In the genomic region with DNA sequence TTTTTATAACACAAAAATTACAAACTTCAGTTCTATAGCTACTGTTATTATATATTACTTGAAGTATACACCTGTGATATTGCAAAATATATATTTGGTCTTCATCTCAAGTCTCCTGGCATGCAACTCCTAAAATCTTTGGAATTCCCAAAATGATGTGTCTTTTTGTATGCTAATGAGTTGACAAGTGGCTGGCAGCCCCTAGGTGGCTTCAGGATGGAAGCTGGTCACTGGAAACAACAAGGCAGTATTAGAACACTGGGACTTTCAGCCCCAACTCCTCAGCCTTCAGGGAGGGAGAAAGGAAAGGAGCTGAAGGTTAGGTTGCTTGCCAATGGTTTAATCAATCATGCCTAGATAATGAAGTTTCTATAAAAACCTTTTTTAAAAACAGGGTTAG, we compare ENCODE assay signal across 16 cellular contexts.
DNase-seq lines count a peak whose midpoint lies in the region; ATAC-seq and TF ChIP-seq lines count a peak whose summit lies in the region.
"Had no signal": no experiment of that assay in that cellular context is flagged by ENCODE, and none has a peak within 500 bp of the region (broad histone marks: within the 10 kb centered on the region; RNA-seq: fewer than 3 reads in every experiment).

No MANE protein-coding gene starts in this region.

- H3K23me2 ChIP-seq in H9 (ENCODE audit: insufficient read length, low read depth, low read length, poor library complexity, severe bottlenecking), result no peaks in the 10 kb centered on the region

- H3K4ac ChIP-seq in H9 (ENCODE audit: low read depth, low read length), result no peak overlapping the region

- no peak overlapping the region for H3K14ac ChIP-seq in H9 (ENCODE audit: insufficient read depth, low read length)

- peaks cover 7% of the 10 kb centered on the region; the same call in 1 of the 2 replicates for H3K4me1 ChIP-seq in H9 (ENCODE audit: insufficient read depth, low read length)
- H3K4me1 ChIP-seq: BLaER1 treated with 17β-estradiol and CSF1 and Interleukin-3, amounts not matched to agents 10 nM and 100 nM had no signal

- no peak overlapping the region for H2BK12ac ChIP-seq in H9 (ENCODE audit: insufficient read length, low read depth, low read length)

- H3K4me1 Mint-ChIP-seq in H9 (peaks cover 15 to 18% of the 10 kb centered on the region in 2 experiments), WTC11 (peaks cover 38% of the 10 kb centered on the region), Calu3 (ENCODE audit: low read depth, unreplicated experiment) (no peaks in the 10 kb centered on the region)

- peak; percentile 94 for ATAC-seq in WTC11
- ATAC-seq: GM12878, HCT116 had no signal

- no peak overlapping the region for H3T11ph ChIP-seq in H9 (ENCODE audit: low read length)

- H3K4me3 Mint-ChIP-seq in H9, result no peak overlapping the region
- no peak overlapping the region for H3K4me3 Mint-ChIP-seq in WTC11
- no peak overlapping the region for H3K4me3 Mint-ChIP-seq in Calu3 (ENCODE audit: low read depth, unreplicated experiment)
- H3K4me3 Mint-ChIP-seq: CD4-positive, CD25-positive, alpha-beta regulatory T cell had no signal

- H4K8ac ChIP-seq in H9 (replicated peaks; ENCODE audit: insufficient read length, low read depth, low read length), result no peak overlapping the region

- no peak overlapping the region for H2BK15ac ChIP-seq in H9 (ENCODE audit: low read depth, low read length)

- H2BK5ac ChIP-seq in H9 (ENCODE audit: insufficient read length, low read length), result no peak overlapping the region

- H3K36me3 Mint-ChIP-seq in H9 (ENCODE audit: insufficient read depth in 1 of 3, low read depth in 3 of 3) (peaks cover 10 to 15% (median 10%) of the 10 kb centered on the region in 3 experiments), WTC11 (peaks cover 13% of the 10 kb centered on the region), Calu3 (ENCODE audit: insufficient read depth, unreplicated experiment) (no peaks in the 10 kb centered on the region)

- no peaks in the 10 kb centered on the region for H4K20me1 ChIP-seq in H9 (ENCODE audit: control insufficient read depth, insufficient read depth, insufficient read length)
- H4K20me1 ChIP-seq: BLaER1 treated with 17β-estradiol and CSF1 and Interleukin-3, amounts not matched to agents 10 nM and 100 nM had no signal

- H3K79me2 ChIP-seq in H9 (ENCODE audit: insufficient read depth, low read length), result no peaks in the 10 kb centered on the region

- no peak overlapping the region for H3K18ac ChIP-seq in H9 (ENCODE audit: insufficient read length, low read depth, low read length)

- H3K56ac ChIP-seq in H9 (ENCODE audit: insufficient read length, low read depth, low read length), result no peak overlapping the region

- peak overlapping the region in 2 of 3 experiments; percentile 83 to 84; a peak in 4 of 7 replicates for H3K27ac Mint-ChIP-seq in H9
- H3K27ac Mint-ChIP-seq in WTC11, result peak overlapping the region; percentile 63
- no peak overlapping the region for H3K27ac Mint-ChIP-seq in Calu3 (ENCODE audit: unreplicated experiment)
- H3K27ac Mint-ChIP-seq: CD4-positive, CD25-positive, alpha-beta regulatory T cell had no signal

- POLR2A ChIA-PET in WTC11 (lab: Charles Lee) (no interaction called here), RWPE1 (lab: Yijun Ruan, JAX; ENCODE audit: low non-redundant PET) (no interaction called here)

- no peaks in the 10 kb centered on the region for H3K27me3 ChIP-seq in H9 (ENCODE audit: insufficient read depth, low read length)
- H3K27me3 ChIP-seq: BLaER1 treated with 17β-estradiol and CSF1 and Interleukin-3, amounts not matched to agents 10 nM and 100 nM had no signal

- TF ChIP-seq CTCF in H9 (conservative IDR thresholded peaks at IDR 0.05), result no peak; the same call in 2 of the 3 replicates
- TF ChIP-seq CTCF in WTC11 (IDR thresholded peaks at IDR 0.05), result no peak
- no peak for TF ChIP-seq CTCF in Calu3 (IDR thresholded peaks at IDR 0.05; ENCODE audit: unreplicated experiment)
- TF ChIP-seq CTCF in RWPE1 (conservative IDR thresholded peaks at IDR 0.05; ENCODE audit: low read depth), result no peak

- H3K27me3 Mint-ChIP-seq in H9 (ENCODE audit: low read depth), result no peaks in the 10 kb centered on the region
- no peaks in the 10 kb centered on the region for H3K27me3 Mint-ChIP-seq in WTC11 (ENCODE audit: low read depth)
- no peaks in the 10 kb centered on the region for H3K27me3 Mint-ChIP-seq in Calu3 (ENCODE audit: unreplicated experiment)
- H3K27me3 Mint-ChIP-seq: CD4-positive, CD25-positive, alpha-beta regulatory T cell had no signal

- H2BK20ac ChIP-seq in H9 (ENCODE audit: low read depth, low read length, poor library complexity, severe bottlenecking), result no peak overlapping the region

- H3K9me3 ChIP-seq in H9 (ENCODE audit: control insufficient read depth, low read depth, low read length), result no peaks in the 10 kb centered on the region

- H2AFZ ChIP-seq in H9 (ENCODE audit: low read length), result no peak overlapping the region

- intact Hi-C loops in Calu3 (cut with micrococcal nuclease; ENCODE audit: unreplicated experiment), result no loop called here

- no peak overlapping the region for H3K23ac ChIP-seq in H9 (ENCODE audit: insufficient read length, low read depth, low read length)

- H3K9ac ChIP-seq in H9 (ENCODE audit: extremely low read depth, insufficient read length, low read length), result no peak overlapping the region
- H3K9ac ChIP-seq: BLaER1 treated with 17β-estradiol and CSF1 and Interleukin-3, amounts not matched to agents 10 nM and 100 nM had no signal

- no peak overlapping the region for H2BK120ac ChIP-seq in H9 (ENCODE audit: low read depth, low read length, poor library complexity, severe bottlenecking)

- H2AK5ac ChIP-seq in H9 (ENCODE audit: insufficient read length, low read length), result no peak overlapping the region

- peaks cover 0 to 4% of the 10 kb centered on the region in 2 experiments; a peak in 2 of 5 replicates for H3K9me3 Mint-ChIP-seq in H9
- H3K9me3 Mint-ChIP-seq in WTC11, result peaks cover 13% of the 10 kb centered on the region
- H3K9me3 Mint-ChIP-seq in Calu3 (ENCODE audit: low read depth, unreplicated experiment), result no peaks in the 10 kb centered on the region

- H3K27ac ChIP-seq in H9 (ENCODE audit: insufficient read length, low read depth, low read length) (no peak overlapping the region), RWPE1 (no peak overlapping the region)
- H3K27ac ChIP-seq: BLaER1 treated with 17β-estradiol and CSF1 and Interleukin-3, amounts not matched to agents 10 nM and 100 nM had no signal

- H3K4me2 ChIP-seq in H9 (ENCODE audit: insufficient read depth, insufficient read length, low read length), result no peak overlapping the region
- H3K4me2 ChIP-seq: BLaER1 treated with 17β-estradiol and CSF1 and Interleukin-3, amounts not matched to agents 10 nM and 100 nM had no signal

- CTCF ChIA-PET in WTC11 (lab: Charles Lee), result interaction anchor here (0.7 kb wide), 1 partner anchor 1325 kb away, joined by 3 read pairs; no protein-coding TSS in a partner anchor
- CTCF ChIA-PET in Calu3 (lab: Charles Lee), result no interaction called here
- CTCF ChIA-PET in RWPE1 (lab: Yijun Ruan, JAX), result no interaction called here

- DNase-seq in H9 (no peak), WTC11 (ENCODE audit: low spot score) (no peak), iPS DF 4.7 (ENCODE audit: extremely low read depth, low spot score) (peak; percentile 14), Calu3 (no peak), RWPE1 (ENCODE audit: low spot score) (no peak), OCI-M2 (lab: John Stamatoyannopoulos, UW; ENCODE audit: unreplicated experiment) (no peak)
- DNase-seq in activated CD4-positive, alpha-beta T cell treated with anti-CD3 and anti-CD28 coated beads for 1 hour, result no peak
- DNase-seq: ACHN; CD4-positive, CD25-positive, alpha-beta regulatory T cell; DMS79; GOT3; IMR-90; KBM-7 had no signal

- BruUV-seq in Calu3 (replicated peaks; lab: Mats Ljungman, UMichigan), result no TSS peak

- no peaks in the 10 kb centered on the region for H3K79me1 ChIP-seq in H9 (ENCODE audit: insufficient read depth, low read depth, low read length, poor library complexity, severe bottlenecking)

- no peak overlapping the region for H4K91ac ChIP-seq in H9 (ENCODE audit: insufficient read length, low read depth, low read length)

- no peak overlapping the region for H4K5ac ChIP-seq in H9 (ENCODE audit: insufficient read length, low read depth, low read length)

TF ChIP-seq in WTC11, 78 proteins besides CTCF, POLR2A, EP300 and RAD21 (continues in another document):
- TF ChIP-seq, protein P1, sequence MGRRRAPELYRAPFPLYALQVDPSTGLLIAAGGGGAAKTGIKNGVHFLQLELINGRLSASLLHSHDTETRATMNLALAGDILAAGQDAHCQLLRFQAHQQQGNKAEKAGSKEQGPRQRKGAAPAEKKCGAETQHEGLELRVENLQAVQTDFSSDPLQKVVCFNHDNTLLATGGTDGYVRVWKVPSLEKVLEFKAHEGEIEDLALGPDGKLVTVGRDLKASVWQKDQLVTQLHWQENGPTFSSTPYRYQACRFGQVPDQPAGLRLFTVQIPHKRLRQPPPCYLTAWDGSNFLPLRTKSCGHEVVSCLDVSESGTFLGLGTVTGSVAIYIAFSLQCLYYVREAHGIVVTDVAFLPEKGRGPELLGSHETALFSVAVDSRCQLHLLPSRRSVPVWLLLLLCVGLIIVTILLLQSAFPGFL (CRISPR knock-in tag; IDR thresholded peaks at IDR 0.05; ENCODE audit: borderline replicate concordance), result no peak
- TF ChIP-seq ZNF396 (CRISPR knock-in tag; IDR thresholded peaks at IDR 0.05; ENCODE audit: borderline replicate concordance), result no peak
- no peak for TF ChIP-seq RORB (CRISPR knock-in tag; IDR thresholded peaks at IDR 0.05)
- TF ChIP-seq, protein P2, sequence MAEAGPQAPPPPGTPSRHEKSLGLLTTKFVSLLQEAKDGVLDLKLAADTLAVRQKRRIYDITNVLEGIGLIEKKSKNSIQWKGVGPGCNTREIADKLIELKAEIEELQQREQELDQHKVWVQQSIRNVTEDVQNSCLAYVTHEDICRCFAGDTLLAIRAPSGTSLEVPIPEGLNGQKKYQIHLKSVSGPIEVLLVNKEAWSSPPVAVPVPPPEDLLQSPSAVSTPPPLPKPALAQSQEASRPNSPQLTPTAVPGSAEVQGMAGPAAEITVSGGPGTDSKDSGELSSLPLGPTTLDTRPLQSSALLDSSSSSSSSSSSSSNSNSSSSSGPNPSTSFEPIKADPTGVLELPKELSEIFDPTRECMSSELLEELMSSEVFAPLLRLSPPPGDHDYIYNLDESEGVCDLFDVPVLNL (CRISPR knock-in tag; IDR thresholded peaks at IDR 0.05; ENCODE audit: borderline replicate concordance, low read depth), result no peak
- TF ChIP-seq, protein P3, sequence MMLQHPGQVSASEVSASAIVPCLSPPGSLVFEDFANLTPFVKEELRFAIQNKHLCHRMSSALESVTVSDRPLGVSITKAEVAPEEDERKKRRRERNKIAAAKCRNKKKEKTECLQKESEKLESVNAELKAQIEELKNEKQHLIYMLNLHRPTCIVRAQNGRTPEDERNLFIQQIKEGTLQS (CRISPR knock-in tag; conservative IDR thresholded peaks at IDR 0.05), result no peak
